ENCODE assay signal across 24 cellular contexts in genomic region chr6:51571168-51571567, GRCh38.
"Had no signal": no experiment of that assay in that cellular context is flagged by ENCODE, and none has a peak within 500 bp of the region (broad histone marks: within the 10 kb centered on the region; RNA-seq: fewer than 3 reads in every experiment).

No MANE protein-coding gene starts in this region.

- H3K27ac Mint-ChIP-seq: IgD-negative memory B cell, T-cell had no signal

- ATAC-seq: Right ventricle myocardium inferior, T-cell had no signal

- H3K9me3 ChIP-seq: Peyer's patch, SJCRH30 had no signal

- H3K36me3 ChIP-seq: Peyer's patch, SJCRH30 had no signal

- DNase-seq: KBM-7; MM.1S; NCI-H1092 treated with DMSO at 0.1 percent for 48 hours; NCI-H1436; NCI-H187; NCI-H2029; NCI-H2081 treated with DMSO at 0.1 percent for 48 hours; NCI-H2171; NCI-H226; NCI-H446; NCI-H510A; NCI-H524 treated with DMSO at 0.1 percent for 48 hours; NCI-H69; NCI-H774; NK-92 treated with Interleukin-12 subunit alpha and Interleukin-12 subunit beta, amount 100 ng/mL, for 24 hours; PC-9; Peyer's patch; SHP77 treated with DMSO at 0.1 percent for 48 hours; SW 1271; T-cell had no signal

- H3K27me3 ChIP-seq: Peyer's patch, SJCRH30 had no signal

- H3K36me3 Mint-ChIP-seq: IgD-negative memory B cell, T-cell had no signal

- H3K4me3 Mint-ChIP-seq: IgD-negative memory B cell, T-cell had no signal

- H3K4me3 ChIP-seq: PC-9, Peyer's patch, SJCRH30 had no signal

- H3K27ac ChIP-seq: HL-60, PC-9, Peyer's patch, SJCRH30 had no signal

- H3K4me1 Mint-ChIP-seq: IgD-negative memory B cell, T-cell had no signal

- H3K27me3 Mint-ChIP-seq: IgD-negative memory B cell, T-cell had no signal

- H3K4me1 ChIP-seq: Peyer's patch, SJCRH30 had no signal

- H2AFZ ChIP-seq: PC-9 had no signal

- H3K4me2 ChIP-seq: PC-9 had no signal
